Comparison of ENCODE assay signal across 9 cellular contexts in genomic region chr10:110528224-110528997, GRCh38. TPM values are rescaled to one million over a fixed set of nuclear protein-coding genes. Genes with fewer than 3 reads are reported as not detected.
A peak's percentile ranks its signal among the peaks of the same experiment; 100 is the strongest.
DNase-seq lines count a peak whose midpoint lies in the region; ATAC-seq and TF ChIP-seq lines count a peak whose summit lies in the region.
"Had no signal": no experiment of that assay in that cellular context is flagged by ENCODE, and none has a peak within 500 bp of the region (broad histone marks: within the 10 kb centered on the region; RNA-seq: fewer than 3 reads in every experiment).

No MANE protein-coding gene starts in this region.

- WGBS in stomach, 5 donors, result 72 to 85% (median 84%) methylated on average over 5 of the region's 5 CpGs

- peaks cover 41% of the 10 kb centered on the region for H3K4me1 Mint-ChIP-seq in Calu3 (ENCODE audit: low read depth, unreplicated experiment)

- no peaks in the 10 kb centered on the region for H3K9me3 ChIP-seq in stomach

- no peaks in the 10 kb centered on the region for H3K27me3 Mint-ChIP-seq in Calu3 (ENCODE audit: unreplicated experiment)

- CTCF ChIA-PET in Calu3 (lab: Charles Lee), result no interaction called here

- intact Hi-C loops in Calu3 (cut with micrococcal nuclease; ENCODE audit: unreplicated experiment) (no loop called here), stomach (cut with DNase I; ENCODE audit: low total_unique reads) (no loop called here), dorsolateral prefrontal cortex (cut with DNase I) (no loop called here)

- DNase-seq in Calu3 (no peak), choroid plexus epithelial cell (ENCODE audit: low read depth) (peak; percentile 87), stomach (no peak), dorsolateral prefrontal cortex (no peak), germinal center (ENCODE audit: low spot score) (no peak), substantia nigra (lab: John Stamatoyannopoulos, UW) (no peak)
- DNase-seq: DND-41 had no signal

- H3K27me3 ChIP-seq in stomach (peaks cover 0 to 41% (median 13%) of the 10 kb centered on the region in 3 donors), dorsolateral prefrontal cortex (peaks cover 0 to 30% (median 0%) of the 10 kb centered on the region in 45 donors)

- H3K36me3 Mint-ChIP-seq in Calu3 (ENCODE audit: insufficient read depth, unreplicated experiment), result peaks cover 38% of the 10 kb centered on the region

- H3K4me3 ChIP-seq in choroid plexus epithelial cell (ENCODE audit: low read depth, low read length) (no peak overlapping the region), stomach (no peak overlapping the region), dorsolateral prefrontal cortex (no peak overlapping the region)

- TF ChIP-seq POLR2A in stomach (IDR thresholded peaks at IDR 0.05), result no peak

- H3K4me1 ChIP-seq in stomach, result peaks cover 0 to 14% (median 7%) of the 10 kb centered on the region in 4 donors

- H3K9me3 Mint-ChIP-seq in Calu3 (ENCODE audit: low read depth, unreplicated experiment), result no peaks in the 10 kb centered on the region

- no peak for TF ChIP-seq EP300 in stomach (IDR thresholded peaks at IDR 0.05)

- TF ChIP-seq CTCF in Calu3 (IDR thresholded peaks at IDR 0.05; ENCODE audit: unreplicated experiment) (no peak), choroid plexus epithelial cell (conservative IDR thresholded peaks at IDR 0.05; ENCODE audit: low read depth, low read length) (no peak), stomach (IDR thresholded peaks at IDR 0.05) (no peak), dorsolateral prefrontal cortex (IDR thresholded peaks at IDR 0.05 in 54 of 56, conservative IDR thresholded peaks at IDR 0.05 in 2 of 56; ENCODE audit: low read depth in 1 of 56, partially characterized antibody in 56 of 56) (no peak)

- H3K36me3 ChIP-seq in stomach, result no peaks in the 10 kb centered on the region

- no peak overlapping the region for H3K27ac ChIP-seq in stomach
- H3K27ac ChIP-seq in dorsolateral prefrontal cortex, result no peak overlapping the region
- no peak overlapping the region for H3K27ac ChIP-seq in substantia nigra (ENCODE audit: low read depth, low read length, poor library complexity, severe bottlenecking)

- ATAC-seq in GM21447 (IDR thresholded peaks at IDR 0.05; ENCODE audit: unreplicated experiment), result peak; percentile 8
- peak; percentile 20 for ATAC-seq in HG03520 (IDR thresholded peaks at IDR 0.05; ENCODE audit: unreplicated experiment)

- H3K27ac Mint-ChIP-seq in Calu3 (ENCODE audit: unreplicated experiment), result peak overlapping the region; percentile 31

- no peak overlapping the region for H3K4me3 Mint-ChIP-seq in Calu3 (ENCODE audit: low read depth, unreplicated experiment)

- no TSS peak for BruUV-seq in Calu3 (replicated peaks; lab: Mats Ljungman, UMichigan)

RNA-seq across cellular contexts. Expression of gene DUSP5, which starts 30.7 kb away (rescaled TPM):
- total RNA-seq in Calu3 (2022) (34.0 and 55.8 TPM in 2 replicates), stomach (10 to 100 TPM in 3 of 5 donors, 1 to 10 TPM in 1, under 1 TPM in 1; 0.58 to 22.3 (median 10.7) TPM), dorsolateral prefrontal cortex (10 to 100 TPM in 33 of 120 experiments, 1 to 10 TPM in 87; 3.1 to 34.1 (median 7.7) TPM)
- polyA plus RNA-seq in stomach, result 10 to 100 TPM in 2 of 3 donors, 1 to 10 TPM in 1; 9.9 to 23.2 (median 10.4) TPM

RNA-seq across cellular contexts. Expression of gene SMC3, which starts 39.1 kb away (rescaled TPM):
- 26.3 and 31.3 TPM in 2 replicates for total RNA-seq in Calu3 (2022)
- total RNA-seq in stomach, result 10 to 100 TPM in 4 of 5 donors, 1 to 10 TPM in 1; 9.3 to 40.6 (median 18.5) TPM
- 10 to 100 TPM; 10.1 to 12.4 (median 12.2) TPM for polyA plus RNA-seq in stomach
- 10 to 100 TPM; 20.5 to 34.2 (median 26.0) TPM for total RNA-seq in dorsolateral prefrontal cortex
